Comparison of ENCODE assay signal across 8 cellular contexts in the genomic region with DNA sequence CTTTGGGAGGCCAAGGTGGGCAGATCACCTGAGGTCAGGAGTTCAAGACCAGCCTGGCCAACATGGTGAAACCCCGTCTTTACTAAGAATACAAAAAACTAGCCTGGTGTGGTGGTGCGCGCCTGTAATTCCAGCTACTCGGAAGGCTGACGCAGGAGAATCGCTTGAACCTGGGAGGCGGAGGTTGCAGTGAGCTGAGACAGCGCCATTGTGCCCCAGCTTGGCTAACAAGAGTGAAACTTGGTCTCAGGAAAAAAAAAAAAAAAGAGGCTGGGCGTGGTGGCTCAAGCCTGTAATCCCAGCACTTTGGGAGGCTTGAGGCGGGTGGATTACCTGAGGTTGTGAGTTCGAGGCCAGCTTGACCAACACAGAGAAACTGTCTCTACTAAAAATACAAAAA. TPM values are rescaled to one million over a fixed set of nuclear protein-coding genes. Genes with fewer than 3 reads are reported as not detected.
A peak's percentile ranks its signal among the peaks of the same experiment; 100 is the strongest.
DNase-seq lines count a peak whose midpoint lies in the region; ATAC-seq and TF ChIP-seq lines count a peak whose summit lies in the region.
"Not testable (repeated sequence)": the region's sequence is repeated elsewhere in the genome, so short reads cannot be mapped to it uniquely, and the experiment has no call there.

No MANE protein-coding gene starts in this region.

- H3K36me3 Mint-ChIP-seq in activated CD4-positive, alpha-beta T cell treated with anti-CD3 and anti-CD28 coated beads for 36 hours (ENCODE audit: low read depth): peaks cover 18% of the 10 kb centered on the region
- H3K36me3 Mint-ChIP-seq in activated naive CD4-positive, alpha-beta T cell treated with anti-CD3 and anti-CD28 coated beads for 36 hours (ENCODE audit: low read depth); naive thymus-derived CD8-positive, alpha-beta T cell: not testable (repeated sequence)
- H3K36me3 Mint-ChIP-seq in dendritic cell treated with granulocyte-macrophage colony-stimulating factor and Interleukin-4, amounts not matched to agents 40 ng/mL and 50 ng/mL, for 4 days (ENCODE audit: low read depth): peaks cover 28% of the 10 kb centered on the region
- peaks cover 9 to 15% of the 10 kb centered on the region in 2 donors for H3K36me3 Mint-ChIP-seq in stimulated activated naive B cell treated with anti-CD40 and anti-IgM and Interleukin-4, amounts not matched to agents 10 μg/mL and 1 μg/mL and 100 μg/mL, for 72 hours

- not testable (repeated sequence) for H3F3A ChIP-seq in PC-3 (ENCODE audit: low read length, unreplicated experiment)

- H3K79me2 ChIP-seq in ACC112 (ENCODE audit: control insufficient read depth, insufficient read depth, low read length, unreplicated experiment) (peaks cover 43% of the 10 kb centered on the region), PC-3 (ENCODE audit: low read length) (peaks cover 61% of the 10 kb centered on the region)

- not testable (repeated sequence) for H3K36me3 ChIP-seq in ACC112 (ENCODE audit: insufficient read depth, low read length); PC-3 (ENCODE audit: low read depth, low read length)

- not testable (repeated sequence) for H3K9me3 Mint-ChIP-seq in activated CD4-positive, alpha-beta T cell treated with anti-CD3 and anti-CD28 coated beads for 36 hours (ENCODE audit: low read depth); activated naive CD4-positive, alpha-beta T cell treated with anti-CD3 and anti-CD28 coated beads for 36 hours; dendritic cell treated with granulocyte-macrophage colony-stimulating factor and Interleukin-4, amounts not matched to agents 40 ng/mL and 50 ng/mL, for 4 days; naive thymus-derived CD8-positive, alpha-beta T cell; stimulated activated naive B cell treated with anti-CD40 and anti-IgM and Interleukin-4, amounts not matched to agents 10 μg/mL and 1 μg/mL and 100 μg/mL, for 72 hours

- CTCF ChIA-PET in PC-3 (lab: Charles Lee); activated CD4-positive, alpha-beta T cell treated with anti-CD3 and anti-CD28 coated beads for 36 hours (lab: Charles Lee): not testable (repeated sequence)
- CTCF ChIA-PET in activated naive CD4-positive, alpha-beta T cell treated with anti-CD3 and anti-CD28 coated beads for 36 hours (lab: Charles Lee): interaction anchor here (0.7 to 1.0 kb wide), 2 partner anchors 12 to 54 kb away, joined by 3 to 4 read pairs; no protein-coding TSS in a partner anchor

- H3K27ac Mint-ChIP-seq in activated CD4-positive, alpha-beta T cell treated with anti-CD3 and anti-CD28 coated beads for 36 hours: peak overlapping the region; percentile 55
- H3K27ac Mint-ChIP-seq in activated naive CD4-positive, alpha-beta T cell treated with anti-CD3 and anti-CD28 coated beads for 36 hours: peak overlapping the region; percentile 30
- H3K27ac Mint-ChIP-seq in dendritic cell treated with granulocyte-macrophage colony-stimulating factor and Interleukin-4, amounts not matched to agents 40 ng/mL and 50 ng/mL, for 4 days: not testable (repeated sequence)
- peak overlapping the region in 9 of 10 donors; percentile 19 to 98 (median 94) for H3K27ac Mint-ChIP-seq in naive thymus-derived CD8-positive, alpha-beta T cell
- peak overlapping the region; percentile 25 for H3K27ac Mint-ChIP-seq in stimulated activated naive B cell treated with anti-CD40 and anti-IgM and Interleukin-4, amounts not matched to agents 10 μg/mL and 1 μg/mL and 100 μg/mL, for 72 hours

- H3K27ac ChIP-seq in ACC112 (ENCODE audit: low read depth, low read length); PC-3 (ENCODE audit: low read length): not testable (repeated sequence)

- DNase-seq in GM12865 (ENCODE audit: low read depth); PC-3; activated CD4-positive, alpha-beta T cell treated with anti-CD3 and anti-CD28 coated beads for 36 hours; activated naive CD4-positive, alpha-beta T cell treated with anti-CD3 and anti-CD28 coated beads for 36 hours; naive thymus-derived CD8-positive, alpha-beta T cell; stimulated activated naive B cell treated with anti-CD40 and anti-IgM and Interleukin-4, amounts not matched to agents 10 μg/mL and 1 μg/mL and 100 μg/mL, for 72 hours: not testable (repeated sequence)

- not testable (repeated sequence) for H2AFZ ChIP-seq in ACC112 (ENCODE audit: low read length, unreplicated experiment); PC-3 (ENCODE audit: low read length)

- intact Hi-C loops in PC-3 (cut with micrococcal nuclease): loop anchor here (5.0 kb wide), 2 partner anchors 56 to 71 kb away; no protein-coding TSS in a partner anchor
- intact Hi-C loops in activated CD4-positive, alpha-beta T cell treated with anti-CD3 and anti-CD28 coated beads for 36 hours (cut with DNase I, micrococcal nuclease): loop anchor here in 1 of 2 experiments (5.0 kb wide), 2 partner anchors 71 to 229 kb away; a partner anchor contains a TSS
- intact Hi-C loops in activated naive CD4-positive, alpha-beta T cell treated with anti-CD3 and anti-CD28 coated beads for 36 hours (cut with micrococcal nuclease); dendritic cell treated with granulocyte-macrophage colony-stimulating factor and Interleukin-4, amounts not matched to agents 40 ng/mL and 50 ng/mL, for 4 days (cut with micrococcal nuclease): not testable (repeated sequence)

- POLR2A ChIA-PET in PC-3 (lab: Charles Lee; ENCODE audit: unreplicated experiment): not testable (repeated sequence)
- POLR2A ChIA-PET in activated CD4-positive, alpha-beta T cell treated with anti-CD3 and anti-CD28 coated beads for 36 hours (lab: Charles Lee): interaction anchor here (4.7 kb wide), 1 partner anchor 13 kb away, joined by 71 read pairs; no protein-coding TSS in a partner anchor
- POLR2A ChIA-PET in naive thymus-derived CD8-positive, alpha-beta T cell (lab: Charles Lee): interaction anchor here (3.0 to 12.5 kb wide), 2 partner anchors 10 to 130 kb away, joined by 14 to 392 read pairs; a partner anchor contains a TSS

- ATAC-seq in PC-3; activated CD4-positive, alpha-beta T cell treated with anti-CD3 and anti-CD28 coated beads for 36 hours; naive thymus-derived CD8-positive, alpha-beta T cell; stimulated activated naive B cell treated with anti-CD40 and anti-IgM and Interleukin-4, amounts not matched to agents 10 μg/mL and 1 μg/mL and 100 μg/mL, for 72 hours (replicated peaks): not testable (repeated sequence)

- H3K27me3 ChIP-seq in ACC112 (ENCODE audit: insufficient read depth, low read length); PC-3 (ENCODE audit: low read length): not testable (repeated sequence)

- H3K4me3 Mint-ChIP-seq in activated CD4-positive, alpha-beta T cell treated with anti-CD3 and anti-CD28 coated beads for 36 hours: peak overlapping the region; percentile 91
- H3K4me3 Mint-ChIP-seq in activated naive CD4-positive, alpha-beta T cell treated with anti-CD3 and anti-CD28 coated beads for 36 hours: peak overlapping the region; percentile 95
- H3K4me3 Mint-ChIP-seq in dendritic cell treated with granulocyte-macrophage colony-stimulating factor and Interleukin-4, amounts not matched to agents 40 ng/mL and 50 ng/mL, for 4 days: peak overlapping the region; percentile 6
- H3K4me3 Mint-ChIP-seq in naive thymus-derived CD8-positive, alpha-beta T cell: peak overlapping the region; percentile 6 to 99 (median 80)
- peak overlapping the region; percentile 10 to 95 for H3K4me3 Mint-ChIP-seq in stimulated activated naive B cell treated with anti-CD40 and anti-IgM and Interleukin-4, amounts not matched to agents 10 μg/mL and 1 μg/mL and 100 μg/mL, for 72 hours

- peak overlapping the region; percentile 88; the same call in 1 of the 2 replicates for H3K4me3 ChIP-seq in ACC112 (ENCODE audit: low read depth, low read length)
- peak overlapping the region; percentile 98 for H3K4me3 ChIP-seq in GM12865 (ENCODE audit: low read depth, low read length)
- not testable (repeated sequence) for H3K4me3 ChIP-seq in PC-3 (ENCODE audit: low read length)

- not testable (repeated sequence) for H3K9me3 ChIP-seq in PC-3 (ENCODE audit: low read length)

- TF ChIP-seq CTCF in GM12865 (IDR thresholded peaks at IDR 0.05; ENCODE audit: insufficient read depth, low read depth, low read length, missing control alignments); PC-3 (conservative IDR thresholded peaks at IDR 0.05; ENCODE audit: low read depth, low read length): not testable (repeated sequence)

- not testable (repeated sequence) for H3K4me1 ChIP-seq in ACC112 (ENCODE audit: control insufficient read depth, insufficient read depth, low read length, unreplicated experiment)
- peaks cover 31% of the 10 kb centered on the region for H3K4me1 ChIP-seq in PC-3 (ENCODE audit: insufficient read depth, low read length)

- not testable (repeated sequence) for BruUV-seq in PC-3 (replicated peaks; lab: Mats Ljungman, UMichigan)

- H3K27me3 Mint-ChIP-seq in activated CD4-positive, alpha-beta T cell treated with anti-CD3 and anti-CD28 coated beads for 36 hours; activated naive CD4-positive, alpha-beta T cell treated with anti-CD3 and anti-CD28 coated beads for 36 hours (ENCODE audit: low read depth); dendritic cell treated with granulocyte-macrophage colony-stimulating factor and Interleukin-4, amounts not matched to agents 40 ng/mL and 50 ng/mL, for 4 days; naive thymus-derived CD8-positive, alpha-beta T cell; stimulated activated naive B cell treated with anti-CD40 and anti-IgM and Interleukin-4, amounts not matched to agents 10 μg/mL and 1 μg/mL and 100 μg/mL, for 72 hours: not testable (repeated sequence)

- peaks cover 35% of the 10 kb centered on the region for H3K4me1 Mint-ChIP-seq in activated CD4-positive, alpha-beta T cell treated with anti-CD3 and anti-CD28 coated beads for 36 hours
- H3K4me1 Mint-ChIP-seq in activated naive CD4-positive, alpha-beta T cell treated with anti-CD3 and anti-CD28 coated beads for 36 hours (ENCODE audit: low read depth): peaks cover 33% of the 10 kb centered on the region
- peaks cover 34% of the 10 kb centered on the region for H3K4me1 Mint-ChIP-seq in dendritic cell treated with granulocyte-macrophage colony-stimulating factor and Interleukin-4, amounts not matched to agents 40 ng/mL and 50 ng/mL, for 4 days (ENCODE audit: low read depth)
- H3K4me1 Mint-ChIP-seq in naive thymus-derived CD8-positive, alpha-beta T cell: peaks cover 11 to 51% (median 29%) of the 10 kb centered on the region in 4 donors
- H3K4me1 Mint-ChIP-seq in stimulated activated naive B cell treated with anti-CD40 and anti-IgM and Interleukin-4, amounts not matched to agents 10 μg/mL and 1 μg/mL and 100 μg/mL, for 72 hours: peaks cover 14 to 57% of the 10 kb centered on the region in 2 donors

- H4K20me1 ChIP-seq in PC-3 (ENCODE audit: low read length): not testable (repeated sequence)

- H3K4me2 ChIP-seq in PC-3 (ENCODE audit: low read length): peak overlapping the region; percentile 79

- not testable (repeated sequence) for H3K9ac ChIP-seq in PC-3 (ENCODE audit: low read length)

- not testable (repeated sequence) for H3K9me2 ChIP-seq in PC-3 (replicated peaks; ENCODE audit: low read length)

RNA-seq across cellular contexts. Expression of a gene that starts 1.5 kb away (rescaled TPM):
- total RNA-seq in PC-3 (2014; rRNA removed): 26.7 and 35.7 TPM in 2 replicates
- 10 to 100 TPM; 43.2 to 52.7 TPM for total RNA-seq in activated CD4-positive, alpha-beta T cell treated with anti-CD3 and anti-CD28 coated beads for 36 hours
- 10 to 100 TPM; 30.7 to 33.7 TPM for total RNA-seq in activated naive CD4-positive, alpha-beta T cell treated with anti-CD3 and anti-CD28 coated beads for 36 hours
- 10 to 100 TPM; 85.6 to 88.3 TPM for total RNA-seq in naive thymus-derived CD8-positive, alpha-beta T cell
- polyA plus RNA-seq in naive thymus-derived CD8-positive, alpha-beta T cell: 10 to 100 TPM in 1 of 3 donors, 1 to 10 TPM in 2; 4.0 to 38.0 (median 8.1) TPM

RNA-seq across cellular contexts. Expression of a gene that starts 38.6 kb away (rescaled TPM):
- 8.7 and 11.2 TPM in 2 replicates for total RNA-seq in PC-3 (2014; rRNA removed)
- total RNA-seq in activated CD4-positive, alpha-beta T cell treated with anti-CD3 and anti-CD28 coated beads for 36 hours: 1 to 10 TPM; 1.4 to 1.9 TPM
- total RNA-seq in activated naive CD4-positive, alpha-beta T cell treated with anti-CD3 and anti-CD28 coated beads for 36 hours: 1 to 10 TPM; 1.7 to 1.9 TPM
- 1 to 10 TPM; 1.8 to 2.0 TPM for total RNA-seq in naive thymus-derived CD8-positive, alpha-beta T cell
- polyA plus RNA-seq in naive thymus-derived CD8-positive, alpha-beta T cell: 1 to 10 TPM; 1.1 to 1.2 (median 1.2) TPM

Comparison
In these comparisons a context has a peak if more than half of its experiments do, and no peak if none do; other contexts are left out.
1. H3K4me3 Mint-ChIP-seq: peak in every context shown above with its lines; median percentile 95 in activated naive CD4-positive, alpha-beta T cell treated with anti-CD3 and anti-CD28 coated beads for 36 hours; 91 in activated CD4-positive, alpha-beta T cell treated with anti-CD3 and anti-CD28 coated beads for 36 hours; 80 in naive thymus-derived CD8-positive, alpha-beta T cell; 52 in stimulated activated naive B cell treated with anti-CD40 and anti-IgM and Interleukin-4, amounts not matched to agents 10 μg/mL and 1 μg/mL and 100 μg/mL, for 72 hours; 6 in dendritic cell treated with granulocyte-macrophage colony-stimulating factor and Interleukin-4, amounts not matched to agents 40 ng/mL and 50 ng/mL, for 4 days.